ENCODE assay signal across 20 cellular contexts in genomic region chr6:161984707-161985106, GRCh38.
DNase-seq lines count a peak whose midpoint lies in the region; ATAC-seq, FAIRE-seq and TF ChIP-seq lines count a peak whose summit lies in the region.
"Had no signal": no experiment of that assay in that cellular context is flagged by ENCODE, and none has a peak within 500 bp of the region (broad histone marks: within the 10 kb centered on the region; RNA-seq: fewer than 3 reads in every experiment).

No MANE protein-coding gene starts in this region.

- H2BK12ac ChIP-seq in neuronal stem cell (ENCODE audit: low read length) = no peak overlapping the region

- peak overlapping the region; percentile 35 for H3K18ac ChIP-seq in neuronal stem cell (ENCODE audit: low read length)

- no peak for TF ChIP-seq RAD21 in A549 (conservative IDR thresholded peaks at IDR 0.05 in 1 of 2, IDR thresholded peaks at IDR 0.05 in 1 of 2)

- H3K9me3 ChIP-seq in A549 (no peaks in the 10 kb centered on the region), neuronal stem cell (replicated peaks in 1 of 2; ENCODE audit: control insufficient read depth in 2 of 2, insufficient read depth in 1 of 2, low read depth in 1 of 2, low read length in 2 of 2) (peaks cover under 1 to 5% of the 10 kb centered on the region in 2 donors), heart left ventricle (peaks cover 0 to 7% (median 0%) of the 10 kb centered on the region in 12 donors)

- no peaks in the 10 kb centered on the region for H3K36me3 ChIP-seq in neuronal stem cell (replicated peaks in 1 of 2; ENCODE audit: control insufficient read depth in 2 of 2, insufficient read depth in 2 of 2, low read length in 2 of 2)
- H3K36me3 ChIP-seq in heart left ventricle = no peaks in the 10 kb centered on the region

- no peak overlapping the region for H3K4me3 ChIP-seq in A549
- H3K4me3 ChIP-seq in neuronal stem cell (ENCODE audit: low read length in 2 of 2) = no peak overlapping the region
- H3K4me3 ChIP-seq in heart left ventricle = no peak overlapping the region

- no peak overlapping the region for H2AK5ac ChIP-seq in neuronal stem cell (ENCODE audit: low read depth, low read length)

- CTCF ChIA-PET in A549 (lab: Yijun Ruan, JAX) = interaction anchor here (1.2 kb wide), 1 partner anchor 8 kb away, joined by 3 read pairs; no protein-coding TSS in a partner anchor

- H3K9ac ChIP-seq in neuronal stem cell (ENCODE audit: low read depth, low read length, poor library complexity) = no peak overlapping the region

- TF ChIP-seq CTCF in A549 (IDR thresholded peaks at IDR 0.05) = no peak
- no peak for TF ChIP-seq CTCF in heart left ventricle (IDR thresholded peaks at IDR 0.05)

- H3K4me1 ChIP-seq in A549 (no peaks in the 10 kb centered on the region), neuronal stem cell (ENCODE audit: control insufficient read depth in 2 of 2, insufficient read depth in 1 of 2, low read depth in 1 of 2, low read length in 2 of 2) (peaks cover 1 to 22% of the 10 kb centered on the region in 2 donors), heart left ventricle (no peaks in the 10 kb centered on the region)

- H3K79me1 ChIP-seq in neuronal stem cell (ENCODE audit: low read depth, low read length) = no peaks in the 10 kb centered on the region

- no peak overlapping the region for H4K8ac ChIP-seq in neuronal stem cell (ENCODE audit: low read depth, low read length)

- no peak overlapping the region for H3K23ac ChIP-seq in neuronal stem cell (ENCODE audit: low read depth, low read length, poor library complexity)

- WGBS in A549 (ENCODE audit: missing lambda C conversion rate) = 42% methylated on average over 4 of the region's 4 CpGs
- WGBS in neuronal stem cell (ENCODE audit: extremely low coverage in 2 of 2, insufficient read length in 2 of 2, insufficient replicate concordance in 1 of 2), 2 donors = no CpG with 5 or more reads among the region's 4 CpGs
- WGBS in heart left ventricle, 4 donors = 60 to 67% (median 61%) methylated on average over 4 of the region's 4 CpGs

- intact Hi-C loops in heart left ventricle (cut with DNase I) = no loop called here

- no peak for DNase-seq in A549 (ENCODE audit: low read depth in 1 of 2, low spot score in 1 of 2)
- peak; percentile 1 for DNase-seq in LHCN-M2 (ENCODE audit: low read depth)
- DNase-seq in islet precursor cell = peak; percentile 64
- DNase-seq in neuronal stem cell (ENCODE audit: low spot score) = no peak
- no peak for DNase-seq in heart left ventricle
- no peak for DNase-seq in activated CD4-positive, alpha-beta T cell treated with anti-CD3 and anti-CD28 coated beads, Interleukin-2, amount 50 U/mL, for 1 hour
- DNase-seq: 8988T; C1 segment of cervical spinal cord; Calu3; CD4-positive, alpha-beta memory T cell; COR-L47; DMS53; DMS79 treated with DMSO at 0.1 percent for 48 hours; H7; HCEC 1CT had no signal

- no peak overlapping the region for H2BK120ac ChIP-seq in neuronal stem cell (ENCODE audit: low read depth, low read length)

- H3K27me3 ChIP-seq in neuronal stem cell (ENCODE audit: control insufficient read depth in 3 of 3, insufficient read depth in 3 of 3, low read depth in 1 of 3, low read length in 3 of 3) = no peaks in the 10 kb centered on the region
- H3K27me3 ChIP-seq in heart left ventricle = no peaks in the 10 kb centered on the region

- no peak overlapping the region for H3K4ac ChIP-seq in neuronal stem cell (ENCODE audit: low read length)

- ATAC-seq in A549 (peak; percentile 34 to 43; a peak in 3 of 6 replicates), heart left ventricle (no peak), GM21515 (IDR thresholded peaks at IDR 0.05; ENCODE audit: unreplicated experiment) (no peak)

- no peak for TF ChIP-seq EP300 in A549 (IDR thresholded peaks at IDR 0.05)

- H2AFZ ChIP-seq in neuronal stem cell (ENCODE audit: low read length) = peak overlapping the region; percentile 38

- no peak overlapping the region for H2BK5ac ChIP-seq in neuronal stem cell (ENCODE audit: low read length)

- H3K27ac ChIP-seq in A549 (no peak overlapping the region), neuronal stem cell (replicated peaks; ENCODE audit: low read length) (no peak overlapping the region), heart left ventricle (no peak overlapping the region)

- H4K91ac ChIP-seq in neuronal stem cell (ENCODE audit: low read depth, low read length, poor library complexity) = no peak overlapping the region

- H3K4me2 ChIP-seq in A549 (no peak overlapping the region), neuronal stem cell (ENCODE audit: insufficient read depth, low read length, poor library complexity, severe bottlenecking) (no peak overlapping the region)

- POLR2A ChIA-PET in A549 (lab: Yijun Ruan, JAX) = no interaction called here

- H3K14ac ChIP-seq in neuronal stem cell (ENCODE audit: low read length) = no peak overlapping the region

- H2BK15ac ChIP-seq in neuronal stem cell (ENCODE audit: low read length) = no peak overlapping the region

- TF ChIP-seq POLR2A in A549 (IDR thresholded peaks at IDR 0.05; ENCODE audit: low read length) (no peak), heart left ventricle (IDR thresholded peaks at IDR 0.05) (no peak)

- no peak for FAIRE-seq in A549 (lab: Jason Lieb, UNC)
- FAIRE-seq: G401.6, GM12892, GM19239, H1 had no signal

TF ChIP-seq in A549, 52 proteins besides CTCF, POLR2A, EP300 and RAD21:
- TF ChIP-seq HOXB13 (CRISPR knock-in tag; IDR thresholded peaks at IDR 0.05; ENCODE audit: low read depth) = no peak
- no peak for TF ChIP-seq ZFP36 (IDR thresholded peaks at IDR 0.05; ENCODE audit: borderline replicate concordance, partially characterized antibody)
- TF ChIP-seq CHD4 (IDR thresholded peaks at IDR 0.05; ENCODE audit: borderline replicate concordance) = no peak
- TF ChIP-seq FOSB (CRISPR knock-in tag; IDR thresholded peaks at IDR 0.05) = no peak

Comparison
In these comparisons a context has a peak if more than half of its experiments do, and no peak if none do; other contexts are left out.
1. ATAC-seq: peak in A549 (2 of 2); none in heart left ventricle (0 of 4) and GM21515 (single experiment).
2. DNase-seq: peak in LHCN-M2 (single experiment) and islet precursor cell (single experiment); none in A549 (0 of 2), neuronal stem cell (single experiment), heart left ventricle (0 of 5) and activated CD4-positive, alpha-beta T cell treated with anti-CD3 and anti-CD28 coated beads, Interleukin-2, amount 50 U/mL, for 1 hour (single experiment).